8 cellular contexts compared by ENCODE assay signal in genomic region chr2:157150747-157151146, GRCh38.
DNase-seq lines count a peak whose midpoint lies in the region; ATAC-seq and TF ChIP-seq lines count a peak whose summit lies in the region.

No MANE protein-coding gene starts in this region.

- H2AFZ ChIP-seq in SK-N-SH (ENCODE audit: low read depth): peak overlapping the region; percentile 75; the same call in 1 of the 2 replicates

- intact Hi-C loops in natural killer cell (cut with micrococcal nuclease) (no loop called here), ascending aorta (cut with DNase I) (no loop called here)

- H3K27me3 ChIP-seq in SK-N-SH (ENCODE audit: insufficient read depth) (no peaks in the 10 kb centered on the region), brain microvascular endothelial cell (replicated peaks) (no peaks in the 10 kb centered on the region), ascending aorta (no peaks in the 10 kb centered on the region)

- H3K4me2 ChIP-seq in SK-N-SH: peak overlapping the region; percentile 54; the same call in 1 of the 2 replicates

- H3K4me1 ChIP-seq in SK-N-SH (ENCODE audit: control insufficient read depth in 1 of 2, insufficient read depth in 2 of 2, low read depth in 1 of 2, low read length in 1 of 2): no peaks in the 10 kb centered on the region
- no peaks in the 10 kb centered on the region for H3K4me1 ChIP-seq in ascending aorta

- H3K36me3 ChIP-seq in SK-N-SH (replicated peaks in 1 of 2; ENCODE audit: control insufficient read depth in 1 of 2, insufficient read depth in 2 of 2, low read length in 1 of 2) (no peaks in the 10 kb centered on the region), brain microvascular endothelial cell (replicated peaks) (no peaks in the 10 kb centered on the region), ascending aorta (no peaks in the 10 kb centered on the region)

- in situ Hi-C loops in brain microvascular endothelial cell (cut with HindIII; ENCODE audit: low pct_ligation_motif_present, low sequenced_read_pairs): no loop called here

- H3K36me3 Mint-ChIP-seq in nephron progenitor cell (ENCODE audit: low read depth) (no peaks in the 10 kb centered on the region), natural killer cell (no peaks in the 10 kb centered on the region)

- DNase-seq in AG08396 (ENCODE audit: low spot score) (peak; percentile 27), SK-N-SH (no peak), nephron progenitor cell (no peak), natural killer cell (no peak), brain microvascular endothelial cell (no peak), ascending aorta (ENCODE audit: low spot score in 2 of 2) (no peak)

- H3K9me2 ChIP-seq in SK-N-SH: no peaks in the 10 kb centered on the region

- H3K4me3 Mint-ChIP-seq in nephron progenitor cell (no peak overlapping the region), natural killer cell (no peak overlapping the region)

- H3K9me3 Mint-ChIP-seq in nephron progenitor cell (no peaks in the 10 kb centered on the region), natural killer cell (peaks cover 0 to 2% of the 10 kb centered on the region in 2 donors)

- H4K20me1 ChIP-seq in SK-N-SH (ENCODE audit: insufficient read depth): no peaks in the 10 kb centered on the region

- 2% methylated on average over 3 of the region's 3 CpGs for WGBS in SK-N-SH (ENCODE audit: low lambda C conversion rate)

- TF ChIP-seq EP300 in SK-N-SH (IDR thresholded peaks at IDR 0.05; ENCODE audit: borderline replicate concordance in 1 of 2, low read depth in 1 of 2, low read length in 1 of 2): no peak

- no peak for TF ChIP-seq RAD21 in SK-N-SH (IDR thresholded peaks at IDR 0.05; ENCODE audit: low read length)

- POLR2A ChIA-PET in SK-N-SH (lab: Yijun Ruan, JAX): no interaction called here

- CTCF ChIA-PET in SK-N-SH (lab: Yijun Ruan, JAX): no interaction called here

- H3K4me1 Mint-ChIP-seq in nephron progenitor cell: no peaks in the 10 kb centered on the region
- no peaks in the 10 kb centered on the region for H3K4me1 Mint-ChIP-seq in natural killer cell

- H3K27ac Mint-ChIP-seq in nephron progenitor cell: no peak overlapping the region
- H3K27ac Mint-ChIP-seq in natural killer cell: no peak overlapping the region

- peaks cover 5% of the 10 kb centered on the region for H3K27me3 Mint-ChIP-seq in nephron progenitor cell (ENCODE audit: low read depth, poor library complexity)
- no peaks in the 10 kb centered on the region for H3K27me3 Mint-ChIP-seq in natural killer cell (ENCODE audit: low read depth in 2 of 2)

- H3K4me3 ChIP-seq in SK-N-SH (ENCODE audit: low read depth in 2 of 2, low read length in 1 of 2): no peak overlapping the region
- no peak overlapping the region for H3K4me3 ChIP-seq in brain microvascular endothelial cell (ENCODE audit: low read depth, low read length)
- no peak overlapping the region for H3K4me3 ChIP-seq in ascending aorta

- H3K27ac ChIP-seq in SK-N-SH (ENCODE audit: low read depth in 2 of 2, low read length in 1 of 2): peak overlapping the region; percentile 16 to 41; a peak in 3 of 4 replicates
- no peak overlapping the region for H3K27ac ChIP-seq in brain microvascular endothelial cell
- no peak overlapping the region for H3K27ac ChIP-seq in ascending aorta

- no peak for TF ChIP-seq CTCF in SK-N-SH (IDR thresholded peaks at IDR 0.05)
- TF ChIP-seq CTCF in nephron progenitor cell (IDR thresholded peaks at IDR 0.05): no peak
- TF ChIP-seq CTCF in natural killer cell (IDR thresholded peaks at IDR 0.05): no peak
- no peak for TF ChIP-seq CTCF in brain microvascular endothelial cell (IDR thresholded peaks at IDR 0.05; ENCODE audit: low read depth, low read length, missing control alignments)
- no peak for TF ChIP-seq CTCF in ascending aorta (IDR thresholded peaks at IDR 0.05)

- ATAC-seq in GM19395 (IDR thresholded peaks at IDR 0.05; ENCODE audit: unreplicated experiment) (peak; percentile 90), HG02973 (IDR thresholded peaks at IDR 0.05; ENCODE audit: unreplicated experiment) (peak; percentile 98), natural killer cell (no peak)

- no peaks in the 10 kb centered on the region for H3K9me3 ChIP-seq in SK-N-SH
- no peaks in the 10 kb centered on the region for H3K9me3 ChIP-seq in ascending aorta

- no peaks in the 10 kb centered on the region for H3K79me2 ChIP-seq in SK-N-SH (ENCODE audit: insufficient read depth)

- H3F3A ChIP-seq in SK-N-SH (replicated peaks; ENCODE audit: insufficient read depth): no peaks in the 10 kb centered on the region

- peak overlapping the region; percentile 21; the same call in 1 of the 2 replicates for H3K9ac ChIP-seq in SK-N-SH

TF ChIP-seq in SK-N-SH, 30 proteins besides CTCF, POLR2A, EP300 and RAD21:
- no peak for TF ChIP-seq ELF1 (IDR thresholded peaks at IDR 0.05)
- no peak for TF ChIP-seq GATA2 (CRISPR knock-in tag; IDR thresholded peaks at IDR 0.05)
- TF ChIP-seq, protein P1, sequence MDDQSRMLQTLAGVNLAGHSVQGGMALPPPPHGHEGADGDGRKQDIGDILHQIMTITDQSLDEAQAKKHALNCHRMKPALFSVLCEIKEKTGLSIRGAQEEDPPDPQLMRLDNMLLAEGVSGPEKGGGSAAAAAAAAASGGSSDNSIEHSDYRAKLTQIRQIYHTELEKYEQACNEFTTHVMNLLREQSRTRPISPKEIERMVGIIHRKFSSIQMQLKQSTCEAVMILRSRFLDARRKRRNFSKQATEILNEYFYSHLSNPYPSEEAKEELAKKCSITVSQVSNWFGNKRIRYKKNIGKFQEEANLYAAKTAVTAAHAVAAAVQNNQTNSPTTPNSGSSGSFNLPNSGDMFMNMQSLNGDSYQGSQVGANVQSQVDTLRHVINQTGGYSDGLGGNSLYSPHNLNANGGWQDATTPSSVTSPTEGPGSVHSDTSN (IDR thresholded peaks at IDR 0.05): peak; percentile 60
- peak; percentile 66 for TF ChIP-seq TCF12 (IDR thresholded peaks at IDR 0.05)
- peak; percentile 11; the same call in 1 of the 2 replicates for TF ChIP-seq JUND (IDR thresholded peaks at IDR 0.05)
- TF ChIP-seq RCOR1 (IDR thresholded peaks at IDR 0.05; ENCODE audit: low read length): no peak
- peak; percentile 12; the same call in 1 of the 2 replicates for TF ChIP-seq FOSL2 (IDR thresholded peaks at IDR 0.05; ENCODE audit: borderline replicate concordance, low read depth)
- no peak for TF ChIP-seq SIN3A (IDR thresholded peaks at IDR 0.05; ENCODE audit: borderline replicate concordance, low read depth, low read length)
- no peak for TF ChIP-seq FOXJ3 (CRISPR knock-in tag; IDR thresholded peaks at IDR 0.05)
- no peak for TF ChIP-seq NRF1 (IDR thresholded peaks at IDR 0.05; ENCODE audit: low read depth, low read length)
TF ChIP-seq in SK-N-SH: peak in this region for 4.

Comparison
In these comparisons a context has a peak if more than half of its experiments do, and no peak if none do; other contexts are left out.
1. ATAC-seq: peak in GM19395 (single experiment) and HG02973 (single experiment); none in natural killer cell (0 of 3).
2. H3K27ac ChIP-seq: peak in SK-N-SH (2 of 2); none in brain microvascular endothelial cell (single experiment) and ascending aorta (0 of 2).